ENCODE assay signal across 20 cellular contexts in genomic region chr3:169421182-169421581, GRCh38.
DNase-seq lines count a peak whose midpoint lies in the region; ATAC-seq, FAIRE-seq and TF ChIP-seq lines count a peak whose summit lies in the region.
"Had no signal": no experiment of that assay in that cellular context is flagged by ENCODE, and none has a peak within 500 bp of the region (broad histone marks: within the 10 kb centered on the region; RNA-seq: fewer than 3 reads in every experiment).

No MANE protein-coding gene starts in this region.

- POLR2A ChIA-PET in endothelial cell of umbilical vein (lab: Charles Lee) = no interaction called here

- H3K79me2 ChIP-seq in endothelial cell of umbilical vein (ENCODE audit: control insufficient read depth, insufficient read depth, low read length) = no peaks in the 10 kb centered on the region
- no peaks in the 10 kb centered on the region for H3K79me2 ChIP-seq in trophoblast cell (ENCODE audit: control insufficient read depth, insufficient read depth, low read length, poor library complexity)
- no peaks in the 10 kb centered on the region for H3K79me2 ChIP-seq in GM23248 (ENCODE audit: insufficient read depth)

- H2AK5ac ChIP-seq in trophoblast cell (ENCODE audit: low read length) = no peak overlapping the region

- H3K4ac ChIP-seq in trophoblast cell (ENCODE audit: low read depth, low read length) = no peak overlapping the region

- H2BK5ac ChIP-seq in trophoblast cell (ENCODE audit: low read depth, low read length, poor library complexity) = peak overlapping the region; percentile 13

- TF ChIP-seq CTCF in endothelial cell of umbilical vein (IDR thresholded peaks at IDR 0.05; ENCODE audit: extremely low read depth in 1 of 2, insufficient read depth in 1 of 2, low read depth in 1 of 2, low read length in 2 of 2) (no peak), upper lobe of right lung (IDR thresholded peaks at IDR 0.05) (no peak), psoas muscle (IDR thresholded peaks at IDR 0.05) (no peak)

- H3K27ac ChIP-seq in endothelial cell of umbilical vein (ENCODE audit: insufficient read depth, low read depth, low read length) (no peak overlapping the region), trophoblast cell (ENCODE audit: low read depth, low read length) (no peak overlapping the region), upper lobe of right lung (no peak overlapping the region), psoas muscle (no peak overlapping the region), GM23248 (no peak overlapping the region)
- H3K27ac ChIP-seq: BLaER1 treated with 17β-estradiol and CSF1 and Interleukin-3, amounts not matched to agents 10 nM and 100 nM; C4-2B had no signal

- no peak overlapping the region for H4K12ac ChIP-seq in trophoblast cell (ENCODE audit: low read depth, low read length)

- H2BK12ac ChIP-seq in trophoblast cell (ENCODE audit: low read length) = no peak overlapping the region

- no CpG with 5 or more reads among the region's 1 CpG for WGBS in trophoblast cell (ENCODE audit: extremely low coverage, insufficient coverage, insufficient read length)
- 85 to 95% (median 93%) methylated on average over 1 of the region's 1 CpG for WGBS in psoas muscle, 3 donors
- WGBS in GM23248 (ENCODE audit: low coverage in 1 of 2, low lambda C conversion rate in 2 of 2, missing lambda C conversion rate in 2 of 2), 2 experiments = 48 to 62% methylated on average over 1 of the region's 1 CpG

- dilution Hi-C loops in endothelial cell of umbilical vein (cut with MboI; ENCODE audit: extremely low pct_ligation_motif_present, low sequenced_read_pairs) = no loop called here

- no peak overlapping the region for H4K8ac ChIP-seq in trophoblast cell (ENCODE audit: low read depth, low read length)

- H3K18ac ChIP-seq in trophoblast cell (ENCODE audit: low read length) = no peak overlapping the region

- H3F3A ChIP-seq in GM23248 (ENCODE audit: insufficient read depth) = no peaks in the 10 kb centered on the region

- H3K27me3 ChIP-seq in endothelial cell of umbilical vein (ENCODE audit: control insufficient read depth in 2 of 2, insufficient read depth in 2 of 2, low read length in 2 of 2) (no peaks in the 10 kb centered on the region), trophoblast cell (ENCODE audit: insufficient read depth, low read length) (no peaks in the 10 kb centered on the region), upper lobe of right lung (no peaks in the 10 kb centered on the region), psoas muscle (ENCODE audit: insufficient read depth in 3 of 3, low read length in 2 of 3) (no peaks in the 10 kb centered on the region), GM23248 (replicated peaks; ENCODE audit: insufficient read depth) (0 out of 2 replicates have a peak, but pooled peaks cover 12% of the 10 kb centered on the region)
- H3K27me3 ChIP-seq: BLaER1 treated with 17β-estradiol and CSF1 and Interleukin-3, amounts not matched to agents 10 nM and 100 nM had no signal

- no peak overlapping the region for H2BK120ac ChIP-seq in trophoblast cell (ENCODE audit: insufficient read depth, low read length, poor library complexity)

- no peak for FAIRE-seq in endothelial cell of umbilical vein (lab: Jason Lieb, UNC)
- FAIRE-seq: A204.1, D721Med, G401.6, GM12891 had no signal

- H3K4me1 ChIP-seq in endothelial cell of umbilical vein (ENCODE audit: control insufficient read depth, extremely low read depth, insufficient read depth, low read length) (peaks cover 6% of the 10 kb centered on the region), trophoblast cell (ENCODE audit: control insufficient read depth in 1 of 2, insufficient read depth in 2 of 2, low read length in 2 of 2) (no peaks in the 10 kb centered on the region), upper lobe of right lung (no peaks in the 10 kb centered on the region), psoas muscle (no peaks in the 10 kb centered on the region), GM23248 (ENCODE audit: insufficient read depth) (no peaks in the 10 kb centered on the region)
- H3K4me1 ChIP-seq: BLaER1 treated with 17β-estradiol and CSF1 and Interleukin-3, amounts not matched to agents 10 nM and 100 nM; Caco-2 had no signal

- H3K9me1 ChIP-seq in endothelial cell of umbilical vein (replicated peaks; ENCODE audit: control insufficient read depth, extremely low read depth, insufficient read depth, low read length) = no peaks in the 10 kb centered on the region

- in situ Hi-C loops in GM23248 (cut with MboI) = no loop called here

- no peaks in the 10 kb centered on the region for H3K79me1 ChIP-seq in trophoblast cell (ENCODE audit: low read length)

- H4K20me1 ChIP-seq in endothelial cell of umbilical vein (replicated peaks; ENCODE audit: control insufficient read depth, extremely low read depth, insufficient read depth, low read length) = no peaks in the 10 kb centered on the region
- H4K20me1 ChIP-seq in GM23248 (ENCODE audit: insufficient read depth) = no peaks in the 10 kb centered on the region
- H4K20me1 ChIP-seq: BLaER1 treated with 17β-estradiol and CSF1 and Interleukin-3, amounts not matched to agents 10 nM and 100 nM had no signal

- TF ChIP-seq POLR2A in endothelial cell of umbilical vein (IDR thresholded peaks at IDR 0.05; ENCODE audit: low read depth, low read length) = no peak

- no peak overlapping the region for H4K91ac ChIP-seq in trophoblast cell (ENCODE audit: low read depth, low read length)

- peaks cover 3% of the 10 kb centered on the region; the same call in 1 of the 2 replicates for H3K9me2 ChIP-seq in GM23248 (ENCODE audit: insufficient read depth)

- DNase-seq in endothelial cell of umbilical vein (ENCODE audit: low read depth, low spot score) = no peak
- no peak for DNase-seq in trophoblast cell
- no peak for DNase-seq in upper lobe of right lung
- no peak for DNase-seq in psoas muscle
- DNase-seq in GM23248 = no peak
- DNase-seq: 8988T; AML-193; Caco-2; Calu3; CD4-positive, alpha-beta T cell; CD8-positive, alpha-beta T cell; DMS79 treated with DMSO at 0.1 percent for 48 hours; GF-D8 had no signal

- intact Hi-C loops in endothelial cell of umbilical vein (cut with micrococcal nuclease) = no loop called here
- intact Hi-C loops in upper lobe of right lung (cut with DNase I) = no loop called here
- intact Hi-C loops in psoas muscle (cut with DNase I) = no loop called here

- H3K36me3 ChIP-seq in endothelial cell of umbilical vein (ENCODE audit: control insufficient read depth in 2 of 2, extremely low read depth in 1 of 2, insufficient read depth in 2 of 2, low read length in 2 of 2) = peaks cover 0 to under 1% of the 10 kb centered on the region in 2 experiments
- H3K36me3 ChIP-seq in trophoblast cell (ENCODE audit: control insufficient read depth in 1 of 2, insufficient read depth in 2 of 2, low read length in 2 of 2) = no peaks in the 10 kb centered on the region
- no peaks in the 10 kb centered on the region for H3K36me3 ChIP-seq in upper lobe of right lung
- H3K36me3 ChIP-seq in psoas muscle (ENCODE audit: insufficient read depth in 1 of 2, low read depth in 1 of 2) = no peaks in the 10 kb centered on the region
- no peaks in the 10 kb centered on the region for H3K36me3 ChIP-seq in GM23248 (ENCODE audit: low read depth)
- H3K36me3 ChIP-seq: BLaER1 treated with 17β-estradiol and CSF1 and Interleukin-3, amounts not matched to agents 10 nM and 100 nM had no signal

- H2AFZ ChIP-seq in endothelial cell of umbilical vein (ENCODE audit: low read depth, low read length) (no peak overlapping the region), trophoblast cell (ENCODE audit: insufficient read depth, low read length, poor library complexity) (no peak overlapping the region), GM23248 (no peak overlapping the region)

- ATAC-seq in upper lobe of right lung (peak; percentile 32), psoas muscle (no peak), GM18909 (IDR thresholded peaks at IDR 0.05; ENCODE audit: poor library complexity, unreplicated experiment) (no peak)
- ATAC-seq: CD8-positive, alpha-beta T cell had no signal

- no peak overlapping the region for H3K23ac ChIP-seq in trophoblast cell (ENCODE audit: low read length)

- no peaks in the 10 kb centered on the region for H3K9me3 ChIP-seq in endothelial cell of umbilical vein (replicated peaks; ENCODE audit: control insufficient read depth, insufficient read depth, low read length)
- no peaks in the 10 kb centered on the region for H3K9me3 ChIP-seq in trophoblast cell (ENCODE audit: insufficient read depth, low read depth, low read length)
- no peaks in the 10 kb centered on the region for H3K9me3 ChIP-seq in upper lobe of right lung
- no peaks in the 10 kb centered on the region for H3K9me3 ChIP-seq in psoas muscle
- H3K9me3 ChIP-seq in GM23248 (ENCODE audit: low read depth) = no peaks in the 10 kb centered on the region
- H3K9me3 ChIP-seq: BLaER1 treated with 17β-estradiol and CSF1 and Interleukin-3, amounts not matched to agents 10 nM and 100 nM; Caco-2 had no signal

- peak overlapping the region; percentile 57 for H3K4me2 ChIP-seq in endothelial cell of umbilical vein (ENCODE audit: insufficient read depth, low read length)
- no peak overlapping the region for H3K4me2 ChIP-seq in trophoblast cell (ENCODE audit: low read length)
- H3K4me2 ChIP-seq in GM23248 (ENCODE audit: unreplicated experiment) = no peak overlapping the region
- H3K4me2 ChIP-seq: BLaER1 treated with 17β-estradiol and CSF1 and Interleukin-3, amounts not matched to agents 10 nM and 100 nM had no signal

- H3K9ac ChIP-seq in endothelial cell of umbilical vein (replicated peaks; ENCODE audit: extremely low read depth, insufficient read depth, low read length) (no peak overlapping the region), trophoblast cell (ENCODE audit: low read length) (no peak overlapping the region), GM23248 (no peak overlapping the region)
- H3K9ac ChIP-seq: BLaER1 treated with 17β-estradiol and CSF1 and Interleukin-3, amounts not matched to agents 10 nM and 100 nM had no signal

- H3K14ac ChIP-seq in trophoblast cell (ENCODE audit: low read length) = no peak overlapping the region

- no peak overlapping the region for H3K4me3 ChIP-seq in endothelial cell of umbilical vein (replicated peaks in 1 of 3; ENCODE audit: insufficient read depth in 1 of 3, low read depth in 1 of 3, low read length in 3 of 3)
- no peak overlapping the region for H3K4me3 ChIP-seq in trophoblast cell (ENCODE audit: low read depth, low read length)
- no peak overlapping the region for H3K4me3 ChIP-seq in upper lobe of right lung
- H3K4me3 ChIP-seq in psoas muscle = no peak overlapping the region
- no peak overlapping the region for H3K4me3 ChIP-seq in GM23248
- H3K4me3 ChIP-seq: BLaER1 treated with 17β-estradiol and CSF1 and Interleukin-3, amounts not matched to agents 10 nM and 100 nM had no signal

- no TSS peak for BruUV-seq in endothelial cell of umbilical vein (replicated peaks; lab: Mats Ljungman, UMichigan)

- CTCF ChIA-PET in endothelial cell of umbilical vein (lab: Charles Lee) = no interaction called here

TF ChIP-seq in endothelial cell of umbilical vein, 7 proteins besides CTCF, POLR2A, EP300 and RAD21 (continues in another document):
- TF ChIP-seq JUN (IDR thresholded peaks at IDR 0.05; ENCODE audit: borderline replicate concordance, insufficient read depth, insufficient read length, low read depth) = no peak
- no peak for TF ChIP-seq FOS (IDR thresholded peaks at IDR 0.05; ENCODE audit: borderline replicate concordance, insufficient read depth, low read length)
- TF ChIP-seq EZH2 (IDR thresholded peaks at IDR 0.05; ENCODE audit: borderline replicate concordance, low read depth, low read length, severe bottlenecking) = no peak
- no peak for TF ChIP-seq MYC (IDR thresholded peaks at IDR 0.05; ENCODE audit: low read depth, low read length)
